Comparison of ENCODE assay signal across 33 cellular contexts in the genomic region with DNA sequence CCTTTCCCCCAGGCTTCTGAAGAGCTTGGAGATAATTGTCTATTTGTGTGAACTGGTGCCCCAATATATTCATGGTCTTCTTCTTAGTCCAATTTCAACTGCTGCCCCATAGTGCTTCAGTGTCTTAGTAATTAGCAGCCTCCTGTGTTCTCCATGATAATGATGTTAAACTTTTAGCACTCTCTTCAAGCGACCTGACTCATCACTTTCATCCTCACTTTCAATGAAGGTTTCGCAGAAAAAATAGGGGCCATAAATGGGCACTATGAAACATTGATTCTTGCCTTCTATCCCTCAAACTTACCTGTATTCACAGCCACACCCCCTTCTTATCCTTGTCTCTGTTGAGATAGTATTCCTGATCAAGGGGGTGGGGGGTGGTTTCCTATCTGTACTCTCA.
"Had no signal": no experiment of that assay in that cellular context is flagged by ENCODE, and none has a peak within 500 bp of the region (broad histone marks: within the 10 kb centered on the region; RNA-seq: fewer than 3 reads in every experiment).

No MANE protein-coding gene starts in this region.

- ATAC-seq: activated CD8-positive, alpha-beta T cell treated with anti-CD3 and anti-CD28 coated beads for 36 hours; activated naive CD4-positive, alpha-beta T cell treated with anti-CD3 and anti-CD28 coated beads, Interleukin-2, amount 50 U/mL, for 72 hours; activated T-cell treated with anti-CD3 and anti-CD28 coated beads, Interleukin-2, amount 50 U/mL, for 4 hours; activated T-cell treated with anti-CD3 and anti-CD28 coated beads, Interleukin-2, amount 50 U/mL, for 72 hours; activated T-helper 17 cell treated with anti-CD3 and anti-CD28 coated beads, Interleukin-2, amount 50 U/mL, for 72 hours; body of pancreas had no signal

- H3K4me1 ChIP-seq: adrenal gland, body of pancreas, breast epithelium had no signal

- DNase-seq: activated B cell treated with CpG ODN at 0.5 μM for 24 hours; activated CD4-positive, alpha-beta memory T cell treated with anti-CD3 and anti-CD28 coated beads for 36 hours; activated CD4-positive, alpha-beta T cell treated with anti-CD3 and anti-CD28 coated beads for 4 hours; activated CD4-positive, alpha-beta T cell treated with anti-CD3 and anti-CD28 coated beads, Interleukin-2, amount 10 ng/mL, durations not matched to agents 24 days and 14 days; activated CD4-positive, alpha-beta T cell treated with anti-CD3 and anti-CD28 coated beads, Interleukin-2, amount 50 U/mL, for 1 hour; activated CD4-positive, alpha-beta T cell treated with anti-CD3 and anti-CD28 coated beads, Interleukin-2, amount 50 U/mL, for 4 hours; activated CD4-positive, CD25-positive, alpha-beta regulatory T cell treated with anti-CD3 and anti-CD28 coated beads, Interleukin-2, amount 50 U/mL, for 72 hours; activated CD8-positive, alpha-beta memory T cell treated with anti-CD3 and anti-CD28 coated beads, Interleukin-2, amount 50 U/mL, for 4 hours; activated CD8-positive, alpha-beta T cell treated with anti-CD3 and anti-CD28 coated beads for 36 hours; activated effector memory CD4-positive, alpha-beta T cell treated with anti-CD3 and anti-CD28 coated beads, Interleukin-2, amount 50 U/mL, for 16 hours; activated gamma-delta T cell treated with Interleukin-2 at 50 U/mL for 16 hours; activated naive CD4-positive, alpha-beta T cell; activated naive CD4-positive, alpha-beta T cell treated with anti-CD3 and anti-CD28 coated beads for 36 hours; activated naive CD4-positive, alpha-beta T cell treated with anti-CD3 and anti-CD28 coated beads, Interleukin-2, amount 50 U/mL, for 16 hours; activated naive CD8-positive, alpha-beta T cell treated with anti-CD3 and anti-CD28 coated beads for 36 hours; activated T-cell treated with anti-CD3 and anti-CD28 coated beads for 4 hours; activated T-cell treated with anti-CD3 and anti-CD28 coated beads, Interleukin-2, amount 50 U/mL, for 1 hour; activated T-cell treated with anti-CD3 and anti-CD28 coated beads, Interleukin-2, amount 50 U/mL, for 4 hours; activated T-cell treated with anti-CD3 and anti-CD28 coated beads, Interleukin-2, amount 50 U/mL, for 72 hours; adrenal gland; amniotic stem cell; aorta; body of pancreas; brain microvascular endothelial cell; central memory CD4-positive, alpha-beta T cell; T-helper 2 cell; T-helper 9 cell had no signal

- H3K9me3 ChIP-seq: adrenal gland, body of pancreas, breast epithelium had no signal

- H3K4me3 ChIP-seq: adrenal gland, body of pancreas, breast epithelium had no signal

- H3K36me3 ChIP-seq: adrenal gland, brain microvascular endothelial cell, breast epithelium had no signal

- H3K27ac ChIP-seq: adrenal gland, body of pancreas, brain microvascular endothelial cell, breast epithelium, VCaP had no signal

- H3K27me3 ChIP-seq: adrenal gland, body of pancreas, brain microvascular endothelial cell, breast epithelium had no signal

- FAIRE-seq: astrocyte, TTC549 had no signal
